Comparison of ENCODE assay signal across 1 cellular context in genomic region chr17:50364715-50365114, GRCh38.
TF ChIP-seq lines count a peak whose summit lies in the region.

No MANE protein-coding gene starts in this region.

TF ChIP-seq in HepG2, 621 proteins besides CTCF, POLR2A, EP300 and RAD21:
- TF ChIP-seq AGO2 (optimal IDR thresholded peaks at IDR 0.05; ENCODE audit: low read depth, low read length) (peak; percentile 34), HMGA1 (CRISPR knock-in tag; conservative IDR thresholded peaks at IDR 0.05) (no peak), MIER2 (CRISPR knock-in tag; IDR thresholded peaks at IDR 0.05) (no peak), HNRNPL (IDR thresholded peaks at IDR 0.05; ENCODE audit: low read depth, low read length) (no peak)
